Comparison of ENCODE assay signal across 24 cellular contexts in genomic region chr2:38712413-38712812, GRCh38.
"Had no signal": no experiment of that assay in that cellular context is flagged by ENCODE, and none has a peak within 500 bp of the region (broad histone marks: within the 10 kb centered on the region; RNA-seq: fewer than 3 reads in every experiment).

No MANE protein-coding gene starts in this region.

- H3K27ac ChIP-seq: SK-N-MC had no signal

- DNase-seq: activated B cell treated with CpG ODN at 0.5 μM for 24 hours; activated CD4-positive, alpha-beta T cell treated with anti-CD3 and anti-CD28 coated beads, Interleukin-2, amount 50 U/mL, for 48 hours; activated gamma-delta T cell treated with Interleukin-2 at 50 U/mL for 16 hours; amygdala; Karpas-422; MM.1S; NCI-H1105; NCI-H1436; NCI-H1694 treated with DMSO at 0.1 percent for 48 hours; NCI-H2029 treated with DMSO at 0.1 percent for 48 hours; NCI-H510A treated with DMSO at 0.1 percent for 48 hours; NCI-H69; NK-92 treated with Interleukin-12 subunit alpha and Interleukin-12 subunit beta, amount 100 ng/mL, for 24 hours; OCI-M1; RPMI8226; T-helper 1 cell; T-helper 9 cell had no signal

- H3K4me3 Mint-ChIP-seq: activated B cell treated with CpG ODN at 0.5 μM for 24 hours; brain; central memory CD8-positive, alpha-beta T cell had no signal

- H3K4me3 ChIP-seq: K562, SK-N-MC had no signal

- H3K27me3 Mint-ChIP-seq: activated B cell treated with CpG ODN at 0.5 μM for 24 hours; activated naive CD4-positive, alpha-beta T cell treated with anti-CD3 and anti-CD28 coated beads, Interleukin-2, amount 50 U/mL, for 24 hours; brain; central memory CD8-positive, alpha-beta T cell had no signal

- H3K27ac Mint-ChIP-seq: activated B cell treated with CpG ODN at 0.5 μM for 24 hours, brain had no signal

- H3K9me3 Mint-ChIP-seq: activated B cell treated with CpG ODN at 0.5 μM for 24 hours; activated naive CD4-positive, alpha-beta T cell treated with anti-CD3 and anti-CD28 coated beads, Interleukin-2, amount 50 U/mL, for 24 hours; central memory CD8-positive, alpha-beta T cell had no signal

- ATAC-seq: K562, Panc1, Right ventricle myocardium inferior had no signal
